ENCODE assay signal across 18 cellular contexts in the genomic region with DNA sequence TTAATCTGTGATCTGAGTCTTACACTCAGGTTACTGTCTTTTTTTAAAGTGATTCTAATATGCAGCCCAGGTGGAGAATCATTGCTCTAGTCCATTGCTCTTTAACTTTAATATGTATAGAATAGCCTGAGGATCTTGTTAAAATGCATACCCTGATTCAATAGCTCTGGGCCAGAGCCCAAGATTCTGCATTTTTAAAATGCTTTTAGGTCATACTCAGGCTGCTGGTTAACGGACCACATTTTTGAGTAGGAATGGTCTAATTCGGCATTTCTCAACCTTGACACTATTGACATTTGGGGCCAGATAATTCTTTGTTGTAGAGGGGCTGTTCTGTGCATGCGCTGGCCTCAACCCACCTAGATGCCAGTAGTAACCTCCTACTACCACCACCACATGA. TPM values are rescaled to one million over a fixed set of nuclear protein-coding genes. Genes with fewer than 3 reads are reported as not detected.
DNase-seq lines count a peak whose midpoint lies in the region; ATAC-seq and TF ChIP-seq lines count a peak whose summit lies in the region.
"Had no signal": no experiment of that assay in that cellular context is flagged by ENCODE, and none has a peak within 500 bp of the region (broad histone marks: within the 10 kb centered on the region; RNA-seq: fewer than 3 reads in every experiment).

No MANE protein-coding gene starts in this region.

- in situ Hi-C loops in GM23248 (cut with MboI), result no loop called here

- H2AFZ ChIP-seq in GM23248 (no peak overlapping the region), fibroblast of lung (ENCODE audit: low read length) (no peak overlapping the region)
- H2AFZ ChIP-seq: parathyroid adenoma had no signal

- no peak for TF ChIP-seq CTCF in fibroblast of lung (conservative IDR thresholded peaks at IDR 0.05 in 1 of 2, IDR thresholded peaks at IDR 0.05 in 1 of 2; ENCODE audit: low read depth in 1 of 2, low read length in 2 of 2)
- no peak for TF ChIP-seq CTCF in BE2C (IDR thresholded peaks at IDR 0.05; ENCODE audit: low read depth, low read length)

- peak overlapping the region; percentile 33 for H3K4me3 ChIP-seq in GM23248
- H3K4me3 ChIP-seq in fibroblast of lung (replicated peaks in 1 of 4; ENCODE audit: control extremely low read depth in 1 of 4, insufficient read depth in 1 of 4, low read depth in 3 of 4, low read length in 4 of 4), result no peak overlapping the region
- H3K4me3 ChIP-seq in skeletal muscle satellite cell (ENCODE audit: low read length), result peak overlapping the region; percentile 7
- no peak overlapping the region for H3K4me3 ChIP-seq in BE2C (ENCODE audit: low read depth, low read length)
- H3K4me3 ChIP-seq: gastrocnemius medialis, left ventricle myocardium inferior, skin epidermis, testis had no signal

- H3K27ac ChIP-seq in GM23248, result peak overlapping the region; percentile 29
- H3K27ac ChIP-seq in fibroblast of lung (ENCODE audit: insufficient read depth, low read length), result no peak overlapping the region
- H3K27ac ChIP-seq: gastrocnemius medialis, parathyroid adenoma, skin epidermis, testis had no signal

- peaks cover 30% of the 10 kb centered on the region for H3F3A ChIP-seq in GM23248 (ENCODE audit: insufficient read depth)

- H4K20me1 ChIP-seq in GM23248 (ENCODE audit: insufficient read depth) (no peaks in the 10 kb centered on the region), fibroblast of lung (ENCODE audit: control insufficient read depth, extremely low read depth, insufficient read depth, low read length) (no peaks in the 10 kb centered on the region)

- 32 to 34% methylated on average over 3 of the region's 3 CpGs for WGBS in GM23248 (ENCODE audit: low coverage in 1 of 2, low lambda C conversion rate in 2 of 2, missing lambda C conversion rate in 2 of 2), 2 experiments

- H3K79me2 ChIP-seq in GM23248 (ENCODE audit: insufficient read depth) (no peaks in the 10 kb centered on the region), fibroblast of lung (ENCODE audit: control insufficient read depth, insufficient read depth, low read length) (no peaks in the 10 kb centered on the region)
- H3K79me2 ChIP-seq: parathyroid adenoma had no signal

- peaks cover 60% of the 10 kb centered on the region for H3K4me1 ChIP-seq in GM23248 (ENCODE audit: insufficient read depth)
- H3K4me1 ChIP-seq in fibroblast of lung (ENCODE audit: control insufficient read depth, extremely low read depth, insufficient read depth, low read length), result peaks cover 13% of the 10 kb centered on the region
- H3K4me1 ChIP-seq in skeletal muscle satellite cell (ENCODE audit: control insufficient read depth, insufficient read depth, low read length), result peaks cover 40% of the 10 kb centered on the region
- no peaks in the 10 kb centered on the region for H3K4me1 ChIP-seq in BE2C
- H3K4me1 ChIP-seq: gastrocnemius medialis, parathyroid adenoma, testis had no signal

- H3K4me2 ChIP-seq in GM23248 (ENCODE audit: unreplicated experiment) (peak overlapping the region; percentile 51), fibroblast of lung (ENCODE audit: extremely low read depth, insufficient read depth, low read length) (peak overlapping the region; percentile 40), skeletal muscle satellite cell (ENCODE audit: low read length) (peak overlapping the region; percentile 70)

- no peaks in the 10 kb centered on the region for H3K36me3 ChIP-seq in GM23248 (ENCODE audit: low read depth)
- H3K36me3 ChIP-seq in fibroblast of lung (ENCODE audit: control insufficient read depth, insufficient read depth, low read length), result no peaks in the 10 kb centered on the region
- H3K36me3 ChIP-seq in skeletal muscle satellite cell (ENCODE audit: insufficient read depth, low read length), result no peaks in the 10 kb centered on the region
- no peaks in the 10 kb centered on the region for H3K36me3 ChIP-seq in BE2C
- H3K36me3 ChIP-seq: gastrocnemius medialis, left ventricle myocardium inferior had no signal

- no peaks in the 10 kb centered on the region for H3K9me3 ChIP-seq in GM23248 (ENCODE audit: low read depth)
- no peaks in the 10 kb centered on the region for H3K9me3 ChIP-seq in fibroblast of lung (ENCODE audit: control insufficient read depth, insufficient read depth, low read depth, low read length)
- no peaks in the 10 kb centered on the region for H3K9me3 ChIP-seq in skeletal muscle satellite cell (replicated peaks; ENCODE audit: low read length)
- no peaks in the 10 kb centered on the region for H3K9me3 ChIP-seq in BE2C
- H3K9me3 ChIP-seq: gastrocnemius medialis, left ventricle myocardium inferior, testis had no signal

- H3K27me3 ChIP-seq in GM23248 (replicated peaks; ENCODE audit: insufficient read depth) (no peaks in the 10 kb centered on the region), fibroblast of lung (ENCODE audit: control insufficient read depth, insufficient read depth, low read length) (no peaks in the 10 kb centered on the region), skeletal muscle satellite cell (ENCODE audit: control insufficient read depth, insufficient read depth, low read length) (no peaks in the 10 kb centered on the region), BE2C (no peaks in the 10 kb centered on the region; the same call in 1 of the 2 replicates)
- H3K27me3 ChIP-seq: gastrocnemius medialis, testis had no signal

- DNase-seq in GM23248 (peak; percentile 74), fibroblast of lung (ENCODE audit: low read depth in 2 of 2) (peak; percentile 38 to 86), BE2C (no peak), activated T-cell treated with anti-CD3 and anti-CD28 coated beads for 4 hours (no peak)
- DNase-seq: activated CD8-positive, alpha-beta T cell treated with anti-CD3 and anti-CD28 coated beads for 36 hours; activated naive CD8-positive, alpha-beta T cell treated with anti-CD3 and anti-CD28 coated beads for 36 hours; DMS53; gastrocnemius medialis; left ventricle myocardium inferior; NCI-H187 treated with DMSO at 0.1 percent for 48 hours; Right ventricle myocardium superior; testis had no signal

- no peak overlapping the region for H3K9ac ChIP-seq in GM23248
- H3K9ac ChIP-seq in fibroblast of lung (ENCODE audit: insufficient read depth, low read length), result no peak overlapping the region
- H3K9ac ChIP-seq in skeletal muscle satellite cell (ENCODE audit: low read depth, low read length), result peak overlapping the region; percentile 42
- H3K9ac ChIP-seq: parathyroid adenoma had no signal

- H3K9me2 ChIP-seq in GM23248 (ENCODE audit: insufficient read depth), result no peaks in the 10 kb centered on the region

- ATAC-seq in SK-N-SH treated with all-trans-retinoic acid at 6 μM for 48 hours (peak; percentile 79), GM21619 (IDR thresholded peaks at IDR 0.05; ENCODE audit: unreplicated experiment) (no peak)
- ATAC-seq: activated CD8-positive, alpha-beta T cell treated with anti-CD3 and anti-CD28 coated beads for 36 hours; gastrocnemius medialis; WTC11 had no signal

TF ChIP-seq in SK-N-SH treated with all-trans-retinoic acid at 6 μM for 48 hours, 23 proteins besides CTCF, POLR2A, EP300 and RAD21 (continues in another document):
- TF ChIP-seq ZNF70 (CRISPR knock-in tag; IDR thresholded peaks at IDR 0.05) (no peak), RARB (CRISPR knock-in tag; IDR thresholded peaks at IDR 0.05) (no peak), ZNF8 (CRISPR knock-in tag; IDR thresholded peaks at IDR 0.05) (no peak), ZFP3 (CRISPR knock-in tag; IDR thresholded peaks at IDR 0.05) (no peak), CSRNP3 (CRISPR knock-in tag; IDR thresholded peaks at IDR 0.05) (no peak), OSR1 (CRISPR knock-in tag; IDR thresholded peaks at IDR 0.05) (no peak), PPARA (CRISPR knock-in tag; IDR thresholded peaks at IDR 0.05; ENCODE audit: borderline replicate concordance) (no peak), TSHZ2 (CRISPR knock-in tag; IDR thresholded peaks at IDR 0.05) (no peak)

RNA-seq across cellular contexts. Expression of gene FSTL1, which starts 20.9 kb away (rescaled TPM):
- 4,171 and 4,244 TPM in 2 replicates for total RNA-seq in GM23248 (2014; rRNA removed; shearing (Covaris generic))
- 1,910 and 1,919 TPM in 2 replicates for polyA plus RNA-seq in GM23248 (2016; fragmentation: Nextera tagmentation; extraction: Ambion mirVana)
- 279 and 309 TPM in 2 replicates for total RNA-seq in fibroblast of lung
- 583 and 1,500 TPM in 2 replicates for polyA plus RNA-seq in fibroblast of lung
- polyA plus RNA-seq in fibroblast of lung (2012), result 501 and 1,132 TPM in 2 replicates
- 681 and 1,171 TPM in 2 replicates for polyA minus RNA-seq in fibroblast of lung (ENCODE audit: low replicate concordance)
- 667 and 754 TPM in 2 replicates for total RNA-seq in skeletal muscle satellite cell (2012; rRNA removed)
- 0.28 TPM for polyA plus RNA-seq in BE2C (2012; ENCODE audit: insufficient read depth, insufficient read length, low read depth)

Comparison
In these comparisons a context has a peak if more than half of its experiments do, and no peak if none do; other contexts are left out.
1. DNase-seq: peak in GM23248 (single experiment) and fibroblast of lung (2 of 2); none in BE2C (single experiment) and activated T-cell treated with anti-CD3 and anti-CD28 coated beads for 4 hours (single experiment).
2. H3K4me3 ChIP-seq: peak in GM23248 (single experiment) and skeletal muscle satellite cell (single experiment); none in fibroblast of lung (0 of 4) and BE2C (single experiment).
3. RNA of gene FSTL1, which starts 20.9 kb away (total RNA-seq): 4,171 to 4,244 TPM in GM23248; 279 to 309 TPM in fibroblast of lung; every median in the first group is over 10 times any median in the second.
4. Peak in every context shown above with its lines, with median percentiles within 50 percentile points of each other: H3K4me2 ChIP-seq.